8 cellular contexts compared by ENCODE assay signal in the genomic region with DNA sequence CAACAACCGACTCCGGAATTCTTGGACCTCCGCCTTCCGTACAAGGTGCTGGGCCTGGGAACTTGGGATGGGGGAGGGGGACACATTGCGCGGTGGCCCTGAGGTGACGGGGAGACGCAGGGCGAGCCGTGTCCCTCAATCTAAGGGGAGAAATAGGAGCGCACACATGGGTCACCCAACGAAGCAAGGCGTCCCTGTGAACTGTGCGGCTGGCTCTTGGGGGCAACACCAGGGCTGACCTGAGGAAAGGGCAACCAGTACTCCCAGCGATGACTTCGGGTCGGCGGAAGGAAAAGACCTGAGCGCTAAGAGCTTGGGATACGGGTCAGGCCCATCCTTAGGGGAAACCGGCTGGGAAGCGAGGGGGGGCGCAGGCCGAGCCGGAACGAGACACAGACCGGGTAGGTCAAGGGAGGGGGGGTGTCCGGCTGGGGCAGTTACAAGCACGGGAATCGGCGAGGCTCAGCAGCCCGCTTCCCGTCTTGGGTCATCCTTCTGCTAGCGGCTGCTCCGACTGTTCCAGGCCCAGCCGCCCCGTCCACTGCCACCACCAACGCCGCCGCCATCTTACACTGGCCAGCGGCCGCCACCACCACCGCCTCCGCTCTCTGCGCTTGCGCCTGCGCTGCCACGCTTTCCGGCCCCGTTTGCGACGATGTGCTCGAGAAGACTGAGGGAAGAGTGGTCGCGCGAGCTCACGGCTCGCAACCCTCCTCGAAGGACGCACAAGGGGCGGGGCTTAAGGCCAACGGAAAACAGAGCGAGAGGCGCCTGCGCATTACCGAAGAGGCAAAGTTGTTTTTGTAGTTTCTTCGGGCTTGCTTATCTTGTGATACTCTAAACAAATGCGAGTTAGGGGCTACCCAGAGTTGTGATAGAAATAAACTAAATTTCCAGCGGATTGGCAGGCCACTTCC. TPM values are rescaled to one million over a fixed set of nuclear protein-coding genes. Genes with fewer than 3 reads are reported as not detected.
A peak's percentile ranks its signal among the peaks of the same experiment; 100 is the strongest.
DNase-seq lines count a peak whose midpoint lies in the region; ATAC-seq, FAIRE-seq and TF ChIP-seq lines count a peak whose summit lies in the region.

TSS of gene DCAF8 (minus strand) at position 672 of the 917 bp plus-strand sequence. CDS start 18,541 bp downstream, outside the sequence.

- peak; percentile 92 for TF ChIP-seq POLR2A in GM12892 (IDR thresholded peaks at IDR 0.05; ENCODE audit: low read depth, low read length)
- peak; percentile 89 to 99 for TF ChIP-seq POLR2A in adrenal gland (IDR thresholded peaks at IDR 0.05)
- peak; percentile 50 to 94 for TF ChIP-seq POLR2A in heart left ventricle (IDR thresholded peaks at IDR 0.05)
- peak; percentile 79 to 98 (median 94) for TF ChIP-seq POLR2A in upper lobe of left lung (IDR thresholded peaks at IDR 0.05)

- 0 to 1% (median 1%) methylated on average over 33 to 69 of the region's 69 CpGs for WGBS in adrenal gland, 4 donors
- WGBS in heart left ventricle, 4 donors, result 0% methylated on average over 55 to 69 of the region's 69 CpGs
- WGBS in upper lobe of left lung, 2 donors, result 1% methylated on average over 25 to 63 of the region's 69 CpGs

- peaks cover 18 to 40% of the 10 kb centered on the region in 2 donors for H3K4me1 ChIP-seq in adrenal gland (replicated peaks in 1 of 2)
- peaks cover 0 to 50% (median 37%) of the 10 kb centered on the region in 12 donors for H3K4me1 ChIP-seq in heart left ventricle
- peaks cover 30 to 40% (median 35%) of the 10 kb centered on the region in 4 donors for H3K4me1 ChIP-seq in upper lobe of left lung

- FAIRE-seq in GM12892 (lab: Jason Lieb, UNC), result peak; percentile 100

- H3K27ac ChIP-seq in adrenal gland, result peak within 1 kb of the TSS; percentile 87 to 98 (median 97)
- peak within 1 kb of the TSS; percentile 87 to 99 (median 97) for H3K27ac ChIP-seq in heart left ventricle
- H3K27ac ChIP-seq in upper lobe of left lung, result peak within 1 kb of the TSS; percentile 90 to 100 (median 98)

- peak in 1 of 4 donors; percentile 52 for TF ChIP-seq EP300 in upper lobe of left lung (IDR thresholded peaks at IDR 0.05)

- DNase-seq in GM12892 (ENCODE audit: insufficient read length) (peak; percentile 82), NCI-H146 (lab: John Stamatoyannopoulos, UW) (peak; percentile 97), T-helper 1 cell (peak; percentile 93 to 98 (median 96)), adrenal gland (peak; percentile 98 to 99 (median 98)), heart left ventricle (peak; percentile 98 to 99 (median 99)), posterior cingulate gyrus (peak; percentile 95 to 99 (median 98)), upper lobe of left lung (peak; percentile 98 to 99)

- H3K36me3 ChIP-seq in adrenal gland (replicated peaks in 1 of 2), result no peaks in the 10 kb centered on the region
- peaks cover 0 to 11% (median 0%) of the 10 kb centered on the region in 9 donors for H3K36me3 ChIP-seq in heart left ventricle
- no peaks in the 10 kb centered on the region for H3K36me3 ChIP-seq in upper lobe of left lung

- H3K27me3 ChIP-seq in adrenal gland (no peaks in the 10 kb centered on the region), heart left ventricle (no peaks in the 10 kb centered on the region), upper lobe of left lung (no peaks in the 10 kb centered on the region)

- H3K4me3 ChIP-seq in adrenal gland (peak within 1 kb of the TSS; percentile 7 to 95 (median 86)), heart left ventricle (peak within 1 kb of the TSS; percentile 70 to 97 (median 86)), upper lobe of left lung (peak within 1 kb of the TSS; percentile 23 to 96 (median 70))

- ATAC-seq in HG02852 (IDR thresholded peaks at IDR 0.05; ENCODE audit: unreplicated experiment), result peak; percentile 78
- peak; percentile 97 to 99 (median 98) for ATAC-seq in heart left ventricle
- peak; percentile 99 to 100 for ATAC-seq in upper lobe of left lung (ENCODE audit: low FRiP score in 2 of 2)

- TF ChIP-seq CTCF in adrenal gland (IDR thresholded peaks at IDR 0.05), result peak in 1 of 6 experiments; percentile 6
- no peak for TF ChIP-seq CTCF in heart left ventricle (IDR thresholded peaks at IDR 0.05)
- TF ChIP-seq CTCF in upper lobe of left lung (IDR thresholded peaks at IDR 0.05), result peak in 1 of 6 experiments; percentile 14

- no peaks in the 10 kb centered on the region for H3K9me3 ChIP-seq in adrenal gland (replicated peaks in 1 of 3)
- H3K9me3 ChIP-seq in heart left ventricle, result no peaks in the 10 kb centered on the region
- H3K9me3 ChIP-seq in upper lobe of left lung, result no peaks in the 10 kb centered on the region

- intact Hi-C loops in adrenal gland (cut with DNase I), result no loop called here
- intact Hi-C loops in heart left ventricle (cut with DNase I), result loop anchor here in 2 of 10 donors (2.0 kb wide), 1 partner anchor 23 kb away; the partner anchor contains the start of gene PEX19 (in 2 of the 2)
- intact Hi-C loops in posterior cingulate gyrus (cut with DNase I), result loop anchor here (2.0 kb wide), 1 partner anchor 23 kb away; the partner anchor contains the start of gene PEX19

RNA-seq across cellular contexts. Expression of gene DCAF8, which starts in this region (rescaled TPM):
- polyA plus RNA-seq in GM12892 (2012; ENCODE audit: missing spikeins), result 74.6 TPM
- total RNA-seq in adrenal gland (100 to 1,000 TPM in 6 of 8 donors, 10 to 100 TPM in 2; 64.3 to 162 (median 127) TPM), heart left ventricle (100 to 1,000 TPM; 111 to 161 (median 131) TPM), upper lobe of left lung (100 to 1,000 TPM; 108 to 340 (median 155) TPM)
- polyA plus RNA-seq in adrenal gland (100 to 1,000 TPM in 2 of 3 donors, 10 to 100 TPM in 1; 78.9 to 140 (median 124) TPM), heart left ventricle (10 to 100 TPM; 78.4 to 96.9 TPM)

Comparison
In these comparisons a context has a peak if more than half of its experiments do, and no peak if none do; other contexts are left out.
1. Peak in every context shown above with its lines: DNase-seq, ATAC-seq, H3K4me3 ChIP-seq and H3K27ac ChIP-seq.